In genomic region chr5:111227805-111228204, GRCh38 we compare ENCODE assay signal across 10 cellular contexts. TPM values are rescaled to one million over a fixed set of nuclear protein-coding genes. Genes with fewer than 3 reads are reported as not detected.
DNase-seq lines count a peak whose midpoint lies in the region; ATAC-seq and TF ChIP-seq lines count a peak whose summit lies in the region.
"Had no signal": no experiment of that assay in that cellular context is flagged by ENCODE, and none has a peak within 500 bp of the region (broad histone marks: within the 10 kb centered on the region; RNA-seq: fewer than 3 reads in every experiment).

No MANE protein-coding gene starts in this region.

- POLR2A ChIA-PET in SK-N-SH (lab: Yijun Ruan, JAX) = interaction anchor here (1.8 kb wide), 1 partner anchor 159 kb away, joined by 8 read pairs; no protein-coding TSS in a partner anchor

- H3K27me3 ChIP-seq in SK-N-SH (ENCODE audit: insufficient read depth) (no peaks in the 10 kb centered on the region), left lung (peaks cover 15 to 48% of the 10 kb centered on the region in 2 donors)
- no peaks in the 10 kb centered on the region for H3K27me3 ChIP-seq in effector memory CD4-positive, alpha-beta T cell (replicated peaks; ENCODE audit: control insufficient read depth, insufficient read depth, low read length, poor library complexity, severe bottlenecking)
- H3K27me3 ChIP-seq: thyroid gland had no signal

- H3K4me3 ChIP-seq in SK-N-SH (ENCODE audit: low read depth in 2 of 2, low read length in 1 of 2) = no peak overlapping the region
- H3K4me3 ChIP-seq in effector memory CD4-positive, alpha-beta T cell (ENCODE audit: insufficient read depth, low read depth, low read length, poor library complexity, severe bottlenecking) = peak overlapping the region; percentile 92
- no peak overlapping the region for H3K4me3 ChIP-seq in left lung
- H3K4me3 ChIP-seq: thyroid gland had no signal

- peak overlapping the region in 1 of 2 experiments; percentile 66; a peak in 2 of 4 replicates for H3K27ac ChIP-seq in SK-N-SH (ENCODE audit: low read depth in 2 of 2, low read length in 1 of 2)
- H3K27ac ChIP-seq in effector memory CD4-positive, alpha-beta T cell (ENCODE audit: insufficient read depth, low read length, poor library complexity, severe bottlenecking) = peak overlapping the region; percentile 93
- H3K27ac ChIP-seq in left lung = no peak overlapping the region
- H3K27ac ChIP-seq: thyroid gland had no signal

- H3K4me3 Mint-ChIP-seq in stimulated activated naive CD8-positive, alpha-beta T cell treated with anti-CD3 and anti-CD28 coated beads, Interleukin-15, amount 100 ng/mL, for 72 hours = peak overlapping the region; percentile 97 to 98

- no peaks in the 10 kb centered on the region for H4K20me1 ChIP-seq in SK-N-SH (ENCODE audit: insufficient read depth)

- intact Hi-C loops in left lung (cut with DNase I) = no loop called here

- TF ChIP-seq RAD21 in SK-N-SH (IDR thresholded peaks at IDR 0.05; ENCODE audit: low read length) = 0 out of 2 replicates have a peak, but pooled peaks have one; percentile 14

- DNase-seq in activated T-cell treated with anti-CD3 and anti-CD28 coated beads, Interleukin-2, amount 50 U/mL, for 1 hour = peak; percentile 32
- no peak for DNase-seq in activated T-cell treated with anti-CD3 and anti-CD28 coated beads, Interleukin-2, amount 50 U/mL, for 48 hours
- DNase-seq in SK-N-SH (peak; percentile 37), NCI-H146 treated with DMSO at 0.1 percent for 48 hours (lab: John Stamatoyannopoulos, UW; ENCODE audit: unreplicated experiment) (no peak), NK-92 (lab: John Stamatoyannopoulos, UW; ENCODE audit: unreplicated experiment) (no peak), left lung (no peak)
- DNase-seq in effector memory CD4-positive, alpha-beta T cell = peak in 2 of 3 donors; percentile 11 to 23
- DNase-seq in stimulated activated naive CD8-positive, alpha-beta T cell treated with anti-CD3 and anti-CD28 coated beads, Interleukin-15, amount 100 ng/mL, for 72 hours = no peak
- DNase-seq: left cardiac atrium had no signal

- CTCF ChIA-PET in SK-N-SH (lab: Yijun Ruan, JAX) = interaction anchor here (1.6 kb wide), 1 partner anchor 18 kb away, joined by 8 read pairs; no protein-coding TSS in a partner anchor

- H2AFZ ChIP-seq in SK-N-SH (ENCODE audit: low read depth) = peak overlapping the region; percentile 39; the same call in 1 of the 2 replicates

- no peaks in the 10 kb centered on the region for H3K27me3 Mint-ChIP-seq in stimulated activated naive CD8-positive, alpha-beta T cell treated with anti-CD3 and anti-CD28 coated beads, Interleukin-15, amount 100 ng/mL, for 72 hours

- peaks cover 63% of the 10 kb centered on the region for H3K4me1 Mint-ChIP-seq in stimulated activated naive CD8-positive, alpha-beta T cell treated with anti-CD3 and anti-CD28 coated beads, Interleukin-15, amount 100 ng/mL, for 72 hours

- ATAC-seq in stimulated activated naive CD8-positive, alpha-beta T cell treated with anti-CD3 and anti-CD28 coated beads, Interleukin-15, amount 100 ng/mL, for 72 hours = no peak
- ATAC-seq in left lung = no peak
- ATAC-seq: left cardiac atrium had no signal

- no peaks in the 10 kb centered on the region for H3K9me3 Mint-ChIP-seq in stimulated activated naive CD8-positive, alpha-beta T cell treated with anti-CD3 and anti-CD28 coated beads, Interleukin-15, amount 100 ng/mL, for 72 hours

- H3K9me3 ChIP-seq in SK-N-SH (no peaks in the 10 kb centered on the region), left lung (no peaks in the 10 kb centered on the region)
- no peaks in the 10 kb centered on the region for H3K9me3 ChIP-seq in effector memory CD4-positive, alpha-beta T cell (ENCODE audit: control insufficient read depth, low read length)
- H3K9me3 ChIP-seq: thyroid gland had no signal

- H3K27ac Mint-ChIP-seq in stimulated activated naive CD8-positive, alpha-beta T cell treated with anti-CD3 and anti-CD28 coated beads, Interleukin-15, amount 100 ng/mL, for 72 hours = peak overlapping the region; percentile 94 to 98

- no peaks in the 10 kb centered on the region; the same call in 1 of the 2 replicates for H3K79me2 ChIP-seq in SK-N-SH (ENCODE audit: insufficient read depth)

- WGBS in SK-N-SH (ENCODE audit: low lambda C conversion rate) = 39% methylated on average over 4 of the region's 4 CpGs

- H3F3A ChIP-seq in SK-N-SH (replicated peaks; ENCODE audit: insufficient read depth) = peaks cover 4% of the 10 kb centered on the region

- H3K9me2 ChIP-seq in SK-N-SH = no peaks in the 10 kb centered on the region

- TF ChIP-seq EP300 in SK-N-SH (IDR thresholded peaks at IDR 0.05; ENCODE audit: borderline replicate concordance in 1 of 2, low read depth in 1 of 2, low read length in 1 of 2) = no peak

- H3K36me3 ChIP-seq in SK-N-SH (replicated peaks in 1 of 2; ENCODE audit: control insufficient read depth in 1 of 2, insufficient read depth in 2 of 2, low read length in 1 of 2) = no peaks in the 10 kb centered on the region
- no peaks in the 10 kb centered on the region for H3K36me3 ChIP-seq in effector memory CD4-positive, alpha-beta T cell (ENCODE audit: control insufficient read depth, insufficient read depth, low read length)
- H3K36me3 ChIP-seq in left lung = no peaks in the 10 kb centered on the region
- H3K36me3 ChIP-seq: thyroid gland had no signal

- TF ChIP-seq CTCF in SK-N-SH (IDR thresholded peaks at IDR 0.05) (no peak), left lung (IDR thresholded peaks at IDR 0.05) (no peak)

- H3K4me1 ChIP-seq in SK-N-SH (ENCODE audit: control insufficient read depth in 1 of 2, insufficient read depth in 2 of 2, low read depth in 1 of 2, low read length in 1 of 2) (peaks cover 0 to 26% of the 10 kb centered on the region in 2 experiments; a peak in 2 of 4 replicates), left lung (peaks cover 0 to 8% of the 10 kb centered on the region in 2 donors)
- peaks cover 58% of the 10 kb centered on the region for H3K4me1 ChIP-seq in effector memory CD4-positive, alpha-beta T cell (ENCODE audit: control insufficient read depth, insufficient read depth, low read length, poor library complexity, severe bottlenecking)

- no peak overlapping the region for H3K4me2 ChIP-seq in SK-N-SH

- H3K9ac ChIP-seq in SK-N-SH = no peak overlapping the region

TF ChIP-seq in SK-N-SH, 30 proteins besides CTCF, POLR2A, EP300 and RAD21:
- TF ChIP-seq MAX (IDR thresholded peaks at IDR 0.05; ENCODE audit: low read depth) (peak; percentile 68), MXI1 (IDR thresholded peaks at IDR 0.05; ENCODE audit: low read depth, low read length) (peak; percentile 69), NRF1 (IDR thresholded peaks at IDR 0.05; ENCODE audit: low read depth, low read length) (no peak), PBX3 (IDR thresholded peaks at IDR 0.05) (peak; percentile 17; the same call in 1 of the 2 replicates), NFIC (IDR thresholded peaks at IDR 0.05; ENCODE audit: borderline replicate concordance) (peak; percentile 69), MEF2A (IDR thresholded peaks at IDR 0.05; ENCODE audit: borderline replicate concordance, low read depth) (no peak), TCF12 (IDR thresholded peaks at IDR 0.05) (peak; percentile 43; the same call in 1 of the 2 replicates)

RNA-seq across cellular contexts. Expression of gene CAMK4, which starts 3.6 kb away (rescaled TPM):
- 4.1 and 4.6 TPM in 2 replicates for polyA plus RNA-seq in SK-N-SH (2012; rRNA removed)
- 5.5 and 6.4 TPM in 2 replicates for polyA plus RNA-seq in SK-N-SH (2012; cell fraction: cytosol; rRNA removed)
- polyA plus RNA-seq in SK-N-SH (2012; cell fraction: nucleus; rRNA removed) = 2.1 and 3.6 TPM in 2 replicates
- total RNA-seq in left lung = 1 to 10 TPM; 1.0 to 1.1 TPM

Comparison
In these comparisons a context has a peak if more than half of its experiments do, and no peak if none do; other contexts are left out.
1. DNase-seq: peak in activated T-cell treated with anti-CD3 and anti-CD28 coated beads, Interleukin-2, amount 50 U/mL, for 1 hour (single experiment), SK-N-SH (single experiment) and effector memory CD4-positive, alpha-beta T cell (2 of 3); none in activated T-cell treated with anti-CD3 and anti-CD28 coated beads, Interleukin-2, amount 50 U/mL, for 48 hours (0 of 2), stimulated activated naive CD8-positive, alpha-beta T cell treated with anti-CD3 and anti-CD28 coated beads, Interleukin-15, amount 100 ng/mL, for 72 hours (0 of 2), NCI-H146 treated with DMSO at 0.1 percent for 48 hours (single experiment), NK-92 (single experiment) and left lung (0 of 2).